1 cellular context compared by ENCODE assay signal in the genomic region with DNA sequence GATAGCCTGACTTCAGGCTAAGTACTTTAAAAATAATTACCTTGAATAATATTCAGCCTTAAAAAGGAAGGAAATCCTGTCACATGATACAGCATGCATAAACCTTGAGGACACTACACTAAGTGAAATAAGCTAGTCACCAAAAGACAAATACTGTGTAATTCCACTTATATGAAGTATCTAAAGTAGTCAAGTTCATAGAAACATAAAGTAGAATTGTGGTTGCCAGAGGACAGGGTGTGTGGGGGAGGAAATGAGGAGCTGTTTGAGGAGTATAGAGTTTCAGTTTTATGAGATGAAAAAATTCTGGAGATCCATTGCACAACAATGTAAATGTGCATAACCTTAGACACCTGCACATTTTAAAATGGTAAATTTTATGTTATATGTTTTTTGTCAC.
TF ChIP-seq lines count a peak whose summit lies in the region.

No MANE protein-coding gene starts in this region.

TF ChIP-seq in A549, 52 proteins besides CTCF, POLR2A, EP300 and RAD21 (continued from another document):
- TF ChIP-seq, protein P1, sequence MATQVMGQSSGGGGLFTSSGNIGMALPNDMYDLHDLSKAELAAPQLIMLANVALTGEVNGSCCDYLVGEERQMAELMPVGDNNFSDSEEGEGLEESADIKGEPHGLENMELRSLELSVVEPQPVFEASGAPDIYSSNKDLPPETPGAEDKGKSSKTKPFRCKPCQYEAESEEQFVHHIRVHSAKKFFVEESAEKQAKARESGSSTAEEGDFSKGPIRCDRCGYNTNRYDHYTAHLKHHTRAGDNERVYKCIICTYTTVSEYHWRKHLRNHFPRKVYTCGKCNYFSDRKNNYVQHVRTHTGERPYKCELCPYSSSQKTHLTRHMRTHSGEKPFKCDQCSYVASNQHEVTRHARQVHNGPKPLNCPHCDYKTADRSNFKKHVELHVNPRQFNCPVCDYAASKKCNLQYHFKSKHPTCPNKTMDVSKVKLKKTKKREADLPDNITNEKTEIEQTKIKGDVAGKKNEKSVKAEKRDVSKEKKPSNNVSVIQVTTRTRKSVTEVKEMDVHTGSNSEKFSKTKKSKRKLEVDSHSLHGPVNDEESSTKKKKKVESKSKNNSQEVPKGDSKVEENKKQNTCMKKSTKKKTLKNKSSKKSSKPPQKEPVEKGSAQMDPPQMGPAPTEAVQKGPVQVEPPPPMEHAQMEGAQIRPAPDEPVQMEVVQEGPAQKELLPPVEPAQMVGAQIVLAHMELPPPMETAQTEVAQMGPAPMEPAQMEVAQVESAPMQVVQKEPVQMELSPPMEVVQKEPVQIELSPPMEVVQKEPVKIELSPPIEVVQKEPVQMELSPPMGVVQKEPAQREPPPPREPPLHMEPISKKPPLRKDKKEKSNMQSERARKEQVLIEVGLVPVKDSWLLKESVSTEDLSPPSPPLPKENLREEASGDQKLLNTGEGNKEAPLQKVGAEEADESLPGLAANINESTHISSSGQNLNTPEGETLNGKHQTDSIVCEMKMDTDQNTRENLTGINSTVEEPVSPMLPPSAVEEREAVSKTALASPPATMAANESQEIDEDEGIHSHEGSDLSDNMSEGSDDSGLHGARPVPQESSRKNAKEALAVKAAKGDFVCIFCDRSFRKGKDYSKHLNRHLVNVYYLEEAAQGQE (IDR thresholded peaks at IDR 0.05) = no peak
- TF ChIP-seq JUN (IDR thresholded peaks at IDR 0.05) (no peak), ZNF302 (CRISPR knock-in tag; IDR thresholded peaks at IDR 0.05) (no peak), HOXB13 (CRISPR knock-in tag; IDR thresholded peaks at IDR 0.05; ENCODE audit: low read depth) (no peak), CHD2 (IDR thresholded peaks at IDR 0.05; ENCODE audit: low read length, partially characterized antibody) (no peak), NR3C1 (IDR thresholded peaks at IDR 0.05) (no peak), FOSB (CRISPR knock-in tag; IDR thresholded peaks at IDR 0.05) (no peak), PHF8 (IDR thresholded peaks at IDR 0.05; ENCODE audit: borderline replicate concordance, low read depth) (no peak), POLR2AphosphoS2 (conservative IDR thresholded peaks at IDR 0.05; ENCODE audit: low read length) (no peak)
- TF ChIP-seq, protein P2, sequence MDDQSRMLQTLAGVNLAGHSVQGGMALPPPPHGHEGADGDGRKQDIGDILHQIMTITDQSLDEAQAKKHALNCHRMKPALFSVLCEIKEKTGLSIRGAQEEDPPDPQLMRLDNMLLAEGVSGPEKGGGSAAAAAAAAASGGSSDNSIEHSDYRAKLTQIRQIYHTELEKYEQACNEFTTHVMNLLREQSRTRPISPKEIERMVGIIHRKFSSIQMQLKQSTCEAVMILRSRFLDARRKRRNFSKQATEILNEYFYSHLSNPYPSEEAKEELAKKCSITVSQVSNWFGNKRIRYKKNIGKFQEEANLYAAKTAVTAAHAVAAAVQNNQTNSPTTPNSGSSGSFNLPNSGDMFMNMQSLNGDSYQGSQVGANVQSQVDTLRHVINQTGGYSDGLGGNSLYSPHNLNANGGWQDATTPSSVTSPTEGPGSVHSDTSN (IDR thresholded peaks at IDR 0.05) = no peak
- TF ChIP-seq, protein P3, sequence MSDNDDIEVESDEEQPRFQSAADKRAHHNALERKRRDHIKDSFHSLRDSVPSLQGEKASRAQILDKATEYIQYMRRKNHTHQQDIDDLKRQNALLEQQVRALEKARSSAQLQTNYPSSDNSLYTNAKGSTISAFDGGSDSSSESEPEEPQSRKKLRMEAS (IDR thresholded peaks at IDR 0.05) = no peak
